Comparison of ENCODE assay signal across 12 cellular contexts in the genomic region with DNA sequence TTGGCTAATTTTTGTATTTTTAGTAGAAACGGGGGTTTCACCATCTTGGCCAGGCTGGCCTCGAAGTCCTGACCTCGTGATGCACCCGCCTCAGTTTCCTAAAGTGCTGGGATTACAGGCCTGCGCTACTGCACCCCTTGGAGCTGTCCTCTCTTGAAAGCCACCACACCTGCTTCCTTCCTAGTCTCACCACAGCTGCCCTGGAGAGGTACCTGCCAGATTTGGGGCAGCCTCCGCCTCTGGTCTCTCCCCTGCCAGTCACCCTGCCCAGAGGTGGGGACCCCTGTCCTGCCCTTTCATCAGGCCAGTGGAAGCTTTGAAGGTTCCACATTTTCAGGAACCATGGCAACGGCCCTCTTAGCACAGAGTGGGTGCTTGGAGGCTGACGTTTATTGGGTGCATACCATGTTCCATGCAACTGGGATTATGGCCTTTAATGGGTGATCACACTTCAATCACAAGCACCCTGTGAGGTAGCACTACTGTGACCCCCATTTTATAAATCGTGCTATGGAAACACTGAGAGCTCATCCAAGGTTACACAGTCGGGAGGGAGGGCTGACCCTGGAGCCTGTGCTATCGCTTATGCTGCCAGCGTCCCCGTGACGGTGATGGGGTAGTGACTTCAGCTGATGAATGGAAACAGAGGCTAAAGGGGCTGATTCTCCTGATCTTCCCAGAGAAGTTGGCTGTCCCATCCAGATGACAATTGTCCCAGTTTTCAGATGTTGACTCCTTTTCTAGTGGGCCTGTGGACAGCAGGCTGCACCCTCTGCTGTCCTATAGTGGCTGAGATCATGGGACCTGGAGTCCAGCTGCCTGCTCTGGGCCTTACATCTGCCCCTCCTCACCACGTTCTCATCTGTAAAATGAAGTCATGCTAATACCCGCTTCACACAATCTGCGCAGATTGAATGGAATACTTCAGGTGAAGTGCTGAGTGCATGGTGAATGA. TPM values are rescaled to one million over a fixed set of nuclear protein-coding genes. Genes with fewer than 3 reads are reported as not detected.
"Had no signal": no experiment of that assay in that cellular context is flagged by ENCODE, and none has a peak within 500 bp of the region (broad histone marks: within the 10 kb centered on the region; RNA-seq: fewer than 3 reads in every experiment).

No MANE protein-coding gene starts in this region.

- H3K36me3 ChIP-seq: SJSA1 had no signal

- H3K27me3 ChIP-seq: SJSA1 had no signal

- H3K4me3 ChIP-seq: lung, SJSA1 had no signal

- H3K27ac ChIP-seq: coronary artery, SJSA1, VCaP had no signal

- H3K9me3 ChIP-seq: SJSA1 had no signal

- DNase-seq: activated CD4-positive, alpha-beta T cell treated with anti-CD3 and anti-CD28 coated beads for 4 hours; activated CD8-positive, alpha-beta memory T cell treated with anti-CD3 and anti-CD28 coated beads, Interleukin-2, amount 50 U/mL, for 48 hours; activated CD8-positive, alpha-beta T cell treated with anti-CD3 and anti-CD28 coated beads, Interleukin-2, amount 10 ng/mL, durations not matched to agents 7 days and 5 days; activated naive CD4-positive, alpha-beta T cell; aorta; effector CD8-positive, alpha-beta T cell; natural killer cell had no signal

- H3K4me1 ChIP-seq: SJSA1 had no signal

RNA-seq across cellular contexts. Expression of a gene that starts 11.5 kb away (rescaled TPM):
- total RNA-seq: activated CD8-positive, alpha-beta T cell treated with anti-CD3 and anti-CD28 coated beads, Interleukin-2, amount 10 ng/mL, durations not matched to agents 7 days and 5 days; activated T-helper 1 cell treated with anti-CD3 and anti-CD28 coated beads, Interleukin-12 subunit alpha, Interleukin-12 subunit beta, Interleukin-2, Interleukin-4 antibody, amounts not matched to agents 30 ng/mL and 10 ng/mL and 1 ng/mL, durations not matched to agents 14 hours and 24 hours and 36 hours had no signal
